1 cellular context compared by ENCODE assay signal in genomic region chr19:611506-611869, GRCh38.
TF ChIP-seq lines count a peak whose summit lies in the region.

No MANE protein-coding gene starts in this region.

TF ChIP-seq in K562, 482 proteins besides CTCF, POLR2A, EP300 and RAD21:
- no peak for TF ChIP-seq MEF2A (IDR thresholded peaks at IDR 0.05; ENCODE audit: control insufficient read depth, low read depth, low read length)
- TF ChIP-seq ZNF41 (CRISPR knock-in tag; conservative IDR thresholded peaks at IDR 0.05): no peak
- TF ChIP-seq ZNF143 (CRISPR knock-in tag; IDR thresholded peaks at IDR 0.05): no peak
- TF ChIP-seq CHD4 (IDR thresholded peaks at IDR 0.05; ENCODE audit: insufficient read depth, insufficient replicate concordance, low read depth, low read length, poor library complexity, severe bottlenecking): no peak
- no peak for TF ChIP-seq HBP1 (CRISPR knock-in tag; IDR thresholded peaks at IDR 0.05)
- no peak for TF ChIP-seq ILK (tag; IDR thresholded peaks at IDR 0.05; ENCODE audit: borderline replicate concordance, low read depth)
- no peak for TF ChIP-seq XRCC3 (IDR thresholded peaks at IDR 0.05)
- no peak for TF ChIP-seq DPF2 (IDR thresholded peaks at IDR 0.05)
